11 cellular contexts compared by ENCODE assay signal in genomic region chr1:20359451-20360330, GRCh38.
DNase-seq lines count a peak whose midpoint lies in the region; ATAC-seq and TF ChIP-seq lines count a peak whose summit lies in the region.
"Had no signal": no experiment of that assay in that cellular context is flagged by ENCODE, and none has a peak within 500 bp of the region (broad histone marks: within the 10 kb centered on the region; RNA-seq: fewer than 3 reads in every experiment).

No MANE protein-coding gene starts in this region.

- H3K4me2 ChIP-seq in HCT116 (ENCODE audit: low read length), result peak overlapping the region; percentile 54

- H4K20me1 ChIP-seq in HCT116 (ENCODE audit: insufficient read depth), result no peaks in the 10 kb centered on the region

- H3K4me1 ChIP-seq in HCT116 (ENCODE audit: control insufficient read depth in 1 of 2, insufficient read depth in 2 of 2, low read length in 2 of 2), result peaks cover 13 to 24% of the 10 kb centered on the region in 2 experiments; a peak in 3 of 4 replicates

- no peak for TF ChIP-seq CTCF in HCT116 (IDR thresholded peaks at IDR 0.05 in 2 of 3, conservative IDR thresholded peaks at IDR 0.05 in 1 of 3; ENCODE audit: borderline replicate concordance in 1 of 3, insufficient read depth in 1 of 3, low read depth in 2 of 3, low read length in 2 of 3)

- CTCF ChIA-PET in HCT116 (lab: Charles Lee), result interaction anchor here (1.4 kb wide), 1 partner anchor 8 kb away, joined by 3 read pairs; no protein-coding TSS in a partner anchor

- no peak overlapping the region for H3K9ac ChIP-seq in HCT116 (ENCODE audit: low read length)
- H3K9ac ChIP-seq: GM23248 had no signal

- no peak for TF ChIP-seq POLR2A in HCT116 (IDR thresholded peaks at IDR 0.05; ENCODE audit: borderline replicate concordance, extremely low read depth, insufficient read depth, insufficient read length)

- RAD21 ChIA-PET in HCT116 (lab: Charles Lee; ENCODE audit: low non-redundant PET in 1 of 2, low total read pairs in 2 of 2, uncharacterized antibody in 2 of 2, unreplicated experiment in 2 of 2), result no interaction called here

- no peaks in the 10 kb centered on the region for H3K9me3 Mint-ChIP-seq in activated naive CD8-positive, alpha-beta T cell treated with anti-CD3 and anti-CD28 coated beads, Interleukin-2, amount 50 U/mL, for 24 hours
- H3K9me3 Mint-ChIP-seq: neural crest cell had no signal

- H3K36me3 Mint-ChIP-seq in activated naive CD8-positive, alpha-beta T cell treated with anti-CD3 and anti-CD28 coated beads, Interleukin-2, amount 50 U/mL, for 24 hours (ENCODE audit: low read depth), result no peaks in the 10 kb centered on the region

- no peaks in the 10 kb centered on the region for H3K9me2 ChIP-seq in HCT116 (ENCODE audit: insufficient read depth)

- intact Hi-C loops in HCT116 (cut with micrococcal nuclease), result loop anchor here (5.0 to 10.0 kb wide), 2 partner anchors 73 to 145 kb away; no protein-coding TSS in a partner anchor

- no peak overlapping the region for H3K27ac ChIP-seq in HCT116 (ENCODE audit: low read depth, low read length)
- H3K27ac ChIP-seq: GM23248 had no signal

- H2AFZ ChIP-seq in HCT116 (ENCODE audit: low read depth, low read length, poor library complexity, severe bottlenecking), result no peak overlapping the region
- H2AFZ ChIP-seq: GM23248 had no signal

- BruUV-seq in HCT116 (replicated peaks; lab: Mats Ljungman, UMichigan), result no TSS peak

- H3K9me3 ChIP-seq in HCT116 (ENCODE audit: control insufficient read depth in 1 of 2, insufficient read depth in 1 of 2, low read depth in 1 of 2, low read length in 2 of 2), result no peaks in the 10 kb centered on the region

- no peak overlapping the region for H3K27ac Mint-ChIP-seq in activated naive CD8-positive, alpha-beta T cell treated with anti-CD3 and anti-CD28 coated beads, Interleukin-2, amount 50 U/mL, for 24 hours

- no peak overlapping the region for H3K4me3 Mint-ChIP-seq in activated naive CD8-positive, alpha-beta T cell treated with anti-CD3 and anti-CD28 coated beads, Interleukin-2, amount 50 U/mL, for 24 hours
- H3K4me3 Mint-ChIP-seq: neural crest cell had no signal

- peaks cover 23% of the 10 kb centered on the region for H3K4me1 Mint-ChIP-seq in activated naive CD8-positive, alpha-beta T cell treated with anti-CD3 and anti-CD28 coated beads, Interleukin-2, amount 50 U/mL, for 24 hours
- H3K4me1 Mint-ChIP-seq: neural crest cell had no signal

- POLR2A ChIA-PET in HCT116 (lab: Charles Lee), result no interaction called here

- ATAC-seq in HCT116 (no peak), HG03457 (IDR thresholded peaks at IDR 0.05; ENCODE audit: unreplicated experiment) (no peak), HG03432 (IDR thresholded peaks at IDR 0.05; ENCODE audit: unreplicated experiment) (no peak), HG02840 (IDR thresholded peaks at IDR 0.05; ENCODE audit: low FRiP score, unreplicated experiment) (no peak)
- ATAC-seq in activated naive CD8-positive, alpha-beta T cell treated with anti-CD3 and anti-CD28 coated beads, Interleukin-2, amount 50 U/mL, for 24 hours, result peak; percentile 86

- no peaks in the 10 kb centered on the region for H3K36me3 ChIP-seq in HCT116 (ENCODE audit: control insufficient read depth in 1 of 2, insufficient read depth in 2 of 2, low read length in 2 of 2)

- peaks cover 57% of the 10 kb centered on the region for H3K27me3 Mint-ChIP-seq in activated naive CD8-positive, alpha-beta T cell treated with anti-CD3 and anti-CD28 coated beads, Interleukin-2, amount 50 U/mL, for 24 hours

- no peaks in the 10 kb centered on the region for H3K79me2 ChIP-seq in HCT116 (ENCODE audit: insufficient read depth, low read length)

- H3K27me3 ChIP-seq in HCT116 (ENCODE audit: insufficient read depth, low read length), result no peaks in the 10 kb centered on the region

- no peak for TF ChIP-seq RAD21 in HCT116 (IDR thresholded peaks at IDR 0.05; ENCODE audit: low read depth)

- H3K4me3 ChIP-seq in HCT116 (replicated peaks in 1 of 2; ENCODE audit: low read depth in 1 of 2, low read length in 2 of 2), result no peak overlapping the region
- H3K4me3 ChIP-seq: GM23248 had no signal

- peak; percentile 19 for DNase-seq in HCT116 (ENCODE audit: low read depth, low spot score)
- DNase-seq in RPMI8226, result peak; percentile 95
- DNase-seq in activated naive CD8-positive, alpha-beta T cell treated with anti-CD3 and anti-CD28 coated beads, Interleukin-2, amount 50 U/mL, for 24 hours, result peak; percentile 61
- DNase-seq in stimulated activated CD4-positive, alpha-beta T cell treated with anti-CD3 and anti-CD28 coated beads, Interleukin-1b, Interleukin-23, amount 100 ng/mL, for 24 hours (ENCODE audit: low read depth in 4 of 4, low spot score in 1 of 4), result peak in 3 of 4 experiments; percentile 33 to 65 (median 40)
- no peak for DNase-seq in cortex of kidney (lab: John Stamatoyannopoulos, UW)
- DNase-seq: NCI-H146 had no signal

TF ChIP-seq in HCT116, 20 proteins besides CTCF, POLR2A, EP300 and RAD21:
- TF ChIP-seq ATF3 (IDR thresholded peaks at IDR 0.05) (no peak), EZH2phosphoT487 (IDR thresholded peaks at IDR 0.05; ENCODE audit: borderline replicate concordance) (no peak), TCF7L2 (IDR thresholded peaks at IDR 0.05; ENCODE audit: borderline replicate concordance, extremely low read depth, insufficient read depth, insufficient read length) (no peak), ELF1 (IDR thresholded peaks at IDR 0.05; ENCODE audit: borderline replicate concordance, low read depth) (no peak), SRF (IDR thresholded peaks at IDR 0.05; ENCODE audit: low read depth) (no peak), SP1 (IDR thresholded peaks at IDR 0.05; ENCODE audit: low read depth) (no peak), EZH2 (IDR thresholded peaks at IDR 0.05) (no peak), CBX3 (IDR thresholded peaks at IDR 0.05; ENCODE audit: low read depth) (no peak), FOSL1 (IDR thresholded peaks at IDR 0.05; ENCODE audit: low read depth) (no peak), ZNF274 (IDR thresholded peaks at IDR 0.05; ENCODE audit: low read depth, low read length) (no peak), POLR2AphosphoS5 (IDR thresholded peaks at IDR 0.05; ENCODE audit: low read depth, low read length) (no peak), EGR1 (IDR thresholded peaks at IDR 0.05; ENCODE audit: low read depth) (no peak), SIN3A (IDR thresholded peaks at IDR 0.05; ENCODE audit: low read depth) (no peak), MAX (IDR thresholded peaks at IDR 0.05) (no peak; the same call in 1 of the 2 replicates), JUND (IDR thresholded peaks at IDR 0.05) (no peak), YY1 (IDR thresholded peaks at IDR 0.05; ENCODE audit: extremely low read depth, insufficient replicate concordance, low read depth, low read length) (no peak), REST (IDR thresholded peaks at IDR 0.05; ENCODE audit: low read depth) (no peak), CEBPB (IDR thresholded peaks at IDR 0.05; ENCODE audit: low read depth) (no peak), ZFX (IDR thresholded peaks at IDR 0.05) (no peak), ZBTB33 (IDR thresholded peaks at IDR 0.05; ENCODE audit: extremely low read depth, insufficient replicate concordance, low read length) (no peak)
